11 cellular contexts compared by ENCODE assay signal in the genomic region with DNA sequence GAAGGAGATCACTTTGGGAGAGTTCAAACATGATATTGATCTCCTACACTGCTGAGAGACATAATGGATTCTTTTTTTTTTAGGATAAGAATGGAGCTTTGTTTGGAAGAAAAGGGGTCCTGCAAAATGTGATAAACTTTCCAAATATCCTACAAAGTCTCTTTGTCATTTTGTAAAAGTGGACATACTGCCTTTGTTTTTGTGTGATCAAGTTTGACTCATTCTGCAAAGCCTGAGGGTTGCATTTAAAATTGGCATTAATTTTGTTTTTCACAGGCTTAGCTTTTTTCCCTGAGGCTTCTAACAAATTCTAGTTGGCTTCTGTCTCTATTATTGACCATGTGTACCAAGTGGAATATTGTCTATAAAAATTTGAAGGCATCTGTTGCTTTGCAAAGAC.
"Had no signal": no experiment of that assay in that cellular context is flagged by ENCODE, and none has a peak within 500 bp of the region (broad histone marks: within the 10 kb centered on the region; RNA-seq: fewer than 3 reads in every experiment).

No MANE protein-coding gene starts in this region.

- H3K4me3 ChIP-seq: lung, upper lobe of left lung had no signal

- FAIRE-seq: colon had no signal

- H3K4me1 ChIP-seq: upper lobe of left lung had no signal

- H3K27me3 ChIP-seq: upper lobe of left lung had no signal

- ATAC-seq: left cardiac atrium had no signal

- H3K36me3 ChIP-seq: upper lobe of left lung had no signal

- DNase-seq: activated CD4-positive, alpha-beta T cell treated with anti-CD3 and anti-CD28 coated beads for 1 hour; activated CD4-positive, alpha-beta T cell treated with anti-CD3 and anti-CD28 coated beads, Interleukin-2, amount 50 U/mL, for 48 hours; activated gamma-delta T cell; activated naive CD8-positive, alpha-beta T cell treated with anti-CD3 and anti-CD28 coated beads for 36 hours; activated T-cell treated with anti-CD3 and anti-CD28 coated beads, Interleukin-2, amount 50 U/mL, for 48 hours; effector CD8-positive, alpha-beta T cell; left cardiac atrium; SIG-M5; upper lobe of left lung had no signal

- H3K27ac ChIP-seq: upper lobe of left lung had no signal

- H3K9me3 ChIP-seq: upper lobe of left lung had no signal
